Comparison of ENCODE assay signal across 8 cellular contexts in the genomic region with DNA sequence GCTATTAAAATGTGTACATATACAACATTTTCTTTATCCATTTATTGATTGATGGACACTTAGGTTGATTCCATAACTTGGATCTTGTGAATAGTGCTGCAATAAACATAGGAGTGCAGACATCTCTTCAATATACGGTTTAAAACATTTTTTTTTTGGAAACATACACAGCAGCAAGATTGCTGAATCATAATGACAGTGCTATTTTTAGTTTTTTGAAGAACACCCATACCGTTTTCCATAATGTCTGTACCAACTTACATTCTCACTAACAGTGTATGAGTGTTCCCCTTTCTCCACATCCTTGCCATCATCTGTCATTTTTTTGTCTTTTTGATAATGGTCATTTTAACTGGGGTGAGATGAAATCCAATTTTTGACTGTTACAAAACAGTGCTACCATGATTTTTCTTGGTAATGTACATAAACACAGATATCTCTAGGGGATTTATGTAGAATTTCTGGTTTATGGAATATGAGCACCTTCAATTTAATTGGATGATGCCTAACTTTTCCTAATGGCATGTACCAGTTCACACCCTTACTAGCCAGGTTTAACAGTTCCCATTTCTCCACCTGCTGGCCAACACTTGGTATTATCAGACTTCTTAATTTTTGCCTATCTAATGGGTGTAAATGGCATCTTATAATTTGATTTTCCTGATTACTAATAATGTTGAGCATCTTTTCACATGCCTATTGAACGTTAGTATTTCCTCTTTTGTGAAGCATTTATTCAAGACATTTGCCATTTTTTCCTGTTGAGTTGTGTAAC. TPM values are rescaled to one million over a fixed set of nuclear protein-coding genes. Genes with fewer than 3 reads are reported as not detected.
DNase-seq lines count a peak whose midpoint lies in the region; ATAC-seq and TF ChIP-seq lines count a peak whose summit lies in the region.

No MANE protein-coding gene starts in this region.

- ATAC-seq in IMR-90 (ENCODE audit: low read depth) (no peak), GM21717 (IDR thresholded peaks at IDR 0.05; ENCODE audit: unreplicated experiment) (no peak), sciatic nerve (no peak)

- no peak overlapping the region for H2AFZ ChIP-seq in IMR-90 (replicated peaks; ENCODE audit: low read length, poor library complexity)

- dilution Hi-C loops in IMR-90 (cut with HindIII; ENCODE audit: low sequenced_read_pairs, unreplicated experiment) = no loop called here

- no peak overlapping the region for H4K8ac ChIP-seq in IMR-90 (ENCODE audit: low read depth in 2 of 2, low read length in 2 of 2)

- no peak overlapping the region for H3K14ac ChIP-seq in IMR-90 (replicated peaks; ENCODE audit: low read depth, low read length)

- TF ChIP-seq CTCF in BE2C (IDR thresholded peaks at IDR 0.05; ENCODE audit: low read depth, low read length) = peak; percentile 36
- peak; percentile 50 for TF ChIP-seq CTCF in GM12873 (IDR thresholded peaks at IDR 0.05; ENCODE audit: insufficient read depth, low read depth, low read length, missing control alignments)
- TF ChIP-seq CTCF in IMR-90 (conservative IDR thresholded peaks at IDR 0.05; ENCODE audit: low read depth, low read length) = peak; percentile 38
- peak; percentile 44 for TF ChIP-seq CTCF in VCaP (conservative IDR thresholded peaks at IDR 0.05)

- intact Hi-C loops in IMR-90 (cut with micrococcal nuclease) (loop anchor here (1.0 kb wide), 1 partner anchor 96 kb away; no protein-coding TSS in a partner anchor), sciatic nerve (cut with DNase I) (no loop called here)

- no peaks in the 10 kb centered on the region for H3K4me1 ChIP-seq in BE2C
- H3K4me1 ChIP-seq in IMR-90 (ENCODE audit: control insufficient read depth, insufficient read depth, low read length) = no peaks in the 10 kb centered on the region

- whole genome bisulfite sequencing in IMR-90 (ENCODE audit: extremely low coverage in 2 of 2, insufficient read length in 1 of 2), 2 experiments = no CpG with 5 or more reads among the region's 3 CpGs

- H2AK5ac ChIP-seq in IMR-90 (ENCODE audit: low read depth, low read length) = no peak overlapping the region

- H3K4me3 ChIP-seq in BE2C (ENCODE audit: low read depth, low read length) (no peak overlapping the region), IMR-90 (ENCODE audit: insufficient read depth, low read depth, low read length) (no peak overlapping the region)

- H3K36me3 ChIP-seq in BE2C (no peaks in the 10 kb centered on the region), IMR-90 (ENCODE audit: control insufficient read depth, insufficient read depth, low read length) (no peaks in the 10 kb centered on the region)

- no peak overlapping the region for H3K9ac ChIP-seq in IMR-90 (ENCODE audit: low read depth, low read length)

- no peaks in the 10 kb centered on the region for H3K27me3 ChIP-seq in BE2C
- no peaks in the 10 kb centered on the region for H3K27me3 ChIP-seq in IMR-90 (ENCODE audit: control insufficient read depth, insufficient read depth, low read length)

- DNase-seq in BE2C (no peak), IMR-90 (peak; percentile 32), inferior parietal cortex (ENCODE audit: extremely low spot score) (peak; percentile 6), NCI-H2029 (lab: John Stamatoyannopoulos, UW) (no peak), sciatic nerve (ENCODE audit: low spot score) (no peak)

- no peaks in the 10 kb centered on the region for H4K20me1 ChIP-seq in IMR-90 (ENCODE audit: insufficient read depth, low read length)

- TF ChIP-seq POLR2A in IMR-90 (IDR thresholded peaks at IDR 0.05; ENCODE audit: low read depth, low read length) = no peak

- no peak overlapping the region for H2AK9ac ChIP-seq in IMR-90 (replicated peaks; ENCODE audit: low read depth, low read length, poor library complexity)

- H3K18ac ChIP-seq in IMR-90 (ENCODE audit: low read depth, low read length) = no peak overlapping the region

- H3K9me3 ChIP-seq in BE2C (no peaks in the 10 kb centered on the region), IMR-90 (ENCODE audit: control insufficient read depth, insufficient read depth, low read length) (no peaks in the 10 kb centered on the region)

- H3K56ac ChIP-seq in IMR-90 (ENCODE audit: extremely low read depth, insufficient read depth, low read length) = no peak overlapping the region

- TF ChIP-seq RAD21 in IMR-90 (IDR thresholded peaks at IDR 0.05; ENCODE audit: low read length) = 0 out of 2 replicates have a peak, but pooled peaks have one; percentile 16

- in situ Hi-C loops in IMR-90 (cut with MboI; ENCODE audit: low sequenced_read_pairs) = no loop called here

- H4K5ac ChIP-seq in IMR-90 (ENCODE audit: low read depth, low read length) = no peak overlapping the region

- no peak overlapping the region for H2BK15ac ChIP-seq in IMR-90 (ENCODE audit: low read depth, low read length)

- POLR2A ChIA-PET in IMR-90 (lab: Charles Lee; ENCODE audit: unreplicated experiment) = no interaction called here

- no peak overlapping the region for H3K23ac ChIP-seq in IMR-90 (ENCODE audit: low read depth, low read length)

- no peak overlapping the region for H2BK5ac ChIP-seq in IMR-90 (ENCODE audit: low read depth, low read length, poor library complexity, severe bottlenecking)

- CTCF ChIA-PET in IMR-90 (lab: Yijun Ruan, JAX) = interaction anchor here (0.7 kb wide), 1 partner anchor 96 kb away, joined by 3 read pairs; no protein-coding TSS in a partner anchor

- H3K4me2 ChIP-seq in IMR-90 (ENCODE audit: low read depth, low read length) = no peak overlapping the region

- H3K4ac ChIP-seq in IMR-90 (ENCODE audit: low read depth, low read length) = no peak overlapping the region

- H2BK120ac ChIP-seq in IMR-90 (ENCODE audit: low read depth, low read length) = no peak overlapping the region

- H4K91ac ChIP-seq in IMR-90 (ENCODE audit: insufficient read depth, low read depth, low read length) = no peak overlapping the region

- no peaks in the 10 kb centered on the region for H3K9me1 ChIP-seq in IMR-90 (ENCODE audit: insufficient read depth, low read length)

- no peaks in the 10 kb centered on the region for H3K79me1 ChIP-seq in IMR-90 (ENCODE audit: low read depth in 1 of 2, low read length in 2 of 2)

- no peak overlapping the region for H3K27ac ChIP-seq in IMR-90 (ENCODE audit: insufficient read depth, low read length)
- H3K27ac ChIP-seq in VCaP = no peak overlapping the region

- no peak overlapping the region for H2BK20ac ChIP-seq in IMR-90 (ENCODE audit: low read depth, low read length)

- no TSS peak for BruUV-seq in IMR-90 (replicated peaks; lab: Mats Ljungman, UMichigan)

TF ChIP-seq in IMR-90, 13 proteins besides CTCF, POLR2A, EP300 and RAD21:
- TF ChIP-seq RFX5 (IDR thresholded peaks at IDR 0.05; ENCODE audit: low read depth, low read length) (no peak), NFE2L2 (IDR thresholded peaks at IDR 0.05; ENCODE audit: low read depth, low read length) (peak; percentile 84), MAFK (IDR thresholded peaks at IDR 0.05; ENCODE audit: low read depth, low read length) (no peak), BHLHE40 (IDR thresholded peaks at IDR 0.05; ENCODE audit: low read depth, low read length) (no peak), MXI1 (IDR thresholded peaks at IDR 0.05; ENCODE audit: borderline replicate concordance, low read depth, low read length) (no peak), FOS (IDR thresholded peaks at IDR 0.05; ENCODE audit: low read depth, low read length) (no peak), CHD1 (IDR thresholded peaks at IDR 0.05; ENCODE audit: low read depth, low read length) (no peak), CEBPB (IDR thresholded peaks at IDR 0.05; ENCODE audit: low read depth, low read length) (no peak), RCOR1 (IDR thresholded peaks at IDR 0.05; ENCODE audit: insufficient replicate concordance, low read length) (no peak), SMC3 (IDR thresholded peaks at IDR 0.05; ENCODE audit: low read depth, low read length) (peak; percentile 19; the same call in 1 of the 2 replicates)
- TF ChIP-seq, protein P1, sequence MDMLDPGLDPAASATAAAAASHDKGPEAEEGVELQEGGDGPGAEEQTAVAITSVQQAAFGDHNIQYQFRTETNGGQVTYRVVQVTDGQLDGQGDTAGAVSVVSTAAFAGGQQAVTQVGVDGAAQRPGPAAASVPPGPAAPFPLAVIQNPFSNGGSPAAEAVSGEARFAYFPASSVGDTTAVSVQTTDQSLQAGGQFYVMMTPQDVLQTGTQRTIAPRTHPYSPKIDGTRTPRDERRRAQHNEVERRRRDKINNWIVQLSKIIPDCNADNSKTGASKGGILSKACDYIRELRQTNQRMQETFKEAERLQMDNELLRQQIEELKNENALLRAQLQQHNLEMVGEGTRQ (IDR thresholded peaks at IDR 0.05; ENCODE audit: low read depth, low read length) = no peak

RNA-seq across cellular contexts. Expression of a gene that starts 21.0 kb away (rescaled TPM):
- polyA plus RNA-seq in BE2C (2012; ENCODE audit: insufficient read depth, insufficient read length, low read depth) = 3.4 TPM
- 5.6 and 7.9 TPM in 2 replicates for total RNA-seq in IMR-90 (2012; rRNA removed)
- 9.0 and 9.9 TPM in 2 replicates for polyA plus RNA-seq in IMR-90 (2012; rRNA removed)
- polyA plus RNA-seq in IMR-90 (2012; cell fraction: cytosol; rRNA removed) = 1.6 and 1.8 TPM in 2 replicates
- polyA plus RNA-seq in IMR-90 (2012; cell fraction: nucleus; rRNA removed; ENCODE audit: low replicate concordance) = 3.9 and 11.9 TPM in 2 replicates
- total RNA-seq in sciatic nerve = 5.1 TPM

Comparison
In these comparisons a context has a peak if more than half of its experiments do, and no peak if none do; other contexts are left out.
1. DNase-seq: peak in IMR-90 (single experiment) and inferior parietal cortex (single experiment); none in BE2C (single experiment), NCI-H2029 (single experiment) and sciatic nerve (single experiment).
2. Peak in every context shown above with its lines, with median percentiles within 50 percentile points of each other: CTCF ChIP-seq.